Comparison of ENCODE assay signal across 10 cellular contexts in genomic region chr1:204077979-204078696, GRCh38. TPM values are rescaled to one million over a fixed set of nuclear protein-coding genes. Genes with fewer than 3 reads are reported as not detected.
DNase-seq lines count a peak whose midpoint lies in the region; TF ChIP-seq lines count a peak whose summit lies in the region.
"Had no signal": no experiment of that assay in that cellular context is flagged by ENCODE, and none has a peak within 500 bp of the region (broad histone marks: within the 10 kb centered on the region; RNA-seq: fewer than 3 reads in every experiment).

No MANE protein-coding gene starts in this region.

- intact Hi-C loops in A673 (cut with micrococcal nuclease; ENCODE audit: unreplicated experiment), result no loop called here

- H3K4me1 Mint-ChIP-seq in mesothelial cell of epicardium, result peaks cover 71% of the 10 kb centered on the region

- H3K9me3 Mint-ChIP-seq in mesothelial cell of epicardium, result no peaks in the 10 kb centered on the region

- H3K36me3 ChIP-seq in A673 (ENCODE audit: insufficient read depth, low read length, poor library complexity, severe bottlenecking), result no peaks in the 10 kb centered on the region

- no peaks in the 10 kb centered on the region for H3K27me3 Mint-ChIP-seq in mesothelial cell of epicardium (ENCODE audit: low read depth)

- no peak overlapping the region for H3K4me3 ChIP-seq in A673 (ENCODE audit: low read depth, low read length, poor library complexity, severe bottlenecking)

- H3K27ac Mint-ChIP-seq in mesothelial cell of epicardium, result peak overlapping the region; percentile 95

- no TSS peak for BruUV-seq in A673 (replicated peaks; lab: Mats Ljungman, UMichigan)

- peak; percentile 48 for DNase-seq in A673 (ENCODE audit: low spot score)
- peak; percentile 66 for DNase-seq in NCI-H2029 (lab: John Stamatoyannopoulos, UW)
- DNase-seq in mesothelial cell of epicardium (ENCODE audit: low spot score in 2 of 2, unreplicated experiment in 2 of 2), result no peak
- DNase-seq in activated T-cell treated with anti-CD3 and anti-CD28 coated beads for 4 hours, result no peak
- DNase-seq in 8988T, result no peak
- DNase-seq in stimulated activated CD4-positive, alpha-beta T cell treated with anti-CD3 and anti-CD28 coated beads, Interleukin-4, amount 100 ng/mL, for 4 hours, result no peak
- no peak for DNase-seq in stimulated activated naive CD4-positive, alpha-beta T cell treated with Interleukin-2 at 50 U/mL for 16 hours (lab: John Stamatoyannopoulos, UW)
- DNase-seq: activated T-cell treated with anti-CD3 and anti-CD28 coated beads, Interleukin-2, amount 50 U/mL, for 48 hours; AML-193 had no signal

- POLR2A ChIA-PET in A673 (lab: Charles Lee; ENCODE audit: low non-redundant PET), result no interaction called here

- peak overlapping the region; percentile 42 for H3K4me3 Mint-ChIP-seq in mesothelial cell of epicardium

- no peaks in the 10 kb centered on the region for H3K27me3 ChIP-seq in A673 (replicated peaks; ENCODE audit: insufficient read depth, low read depth, low read length, poor library complexity)

- CTCF ChIA-PET in A673 (lab: Charles Lee), result interaction anchor here (0.7 kb wide), 1 partner anchor 51 kb away, joined by 3 read pairs; no protein-coding TSS in a partner anchor

- H3K9me3 ChIP-seq in A673 (ENCODE audit: low read depth, low read length, poor library complexity, severe bottlenecking), result no peaks in the 10 kb centered on the region

- H3K36me3 Mint-ChIP-seq in mesothelial cell of epicardium, result no peaks in the 10 kb centered on the region

- peaks cover 35% of the 10 kb centered on the region for H3K4me1 ChIP-seq in A673 (ENCODE audit: insufficient read depth, low read length, poor library complexity, severe bottlenecking)

- TF ChIP-seq CTCF in A673 (conservative IDR thresholded peaks at IDR 0.05; ENCODE audit: low read depth, low read length) (no peak), mesothelial cell of epicardium (IDR thresholded peaks at IDR 0.05; ENCODE audit: unreplicated experiment) (no peak)

- H3K27ac ChIP-seq in A673 (ENCODE audit: low read depth, low read length, poor library complexity, severe bottlenecking), result peak overlapping the region; percentile 51
- peak overlapping the region; percentile 67 for H3K27ac ChIP-seq in cingulate gyrus (ENCODE audit: low read depth, low read length)

RNA-seq across cellular contexts. Expression of gene SOX13, which starts 5.2 kb away (rescaled TPM):
- total RNA-seq in A673 (2021) (9.4 and 11.5 TPM in 2 replicates), mesothelial cell of epicardium (58.0 to 61.7 TPM (median 61.7 TPM) in 3 replicates)

Comparison
In these comparisons a context has a peak if more than half of its experiments do, and no peak if none do; other contexts are left out.
1. DNase-seq: peak in A673 (single experiment) and NCI-H2029 (single experiment); none in mesothelial cell of epicardium (0 of 2), activated T-cell treated with anti-CD3 and anti-CD28 coated beads for 4 hours (single experiment), 8988T (single experiment), stimulated activated CD4-positive, alpha-beta T cell treated with anti-CD3 and anti-CD28 coated beads, Interleukin-4, amount 100 ng/mL, for 4 hours (0 of 2) and stimulated activated naive CD4-positive, alpha-beta T cell treated with Interleukin-2 at 50 U/mL for 16 hours (single experiment).